ENCODE assay signal across 8 cellular contexts in the genomic region with DNA sequence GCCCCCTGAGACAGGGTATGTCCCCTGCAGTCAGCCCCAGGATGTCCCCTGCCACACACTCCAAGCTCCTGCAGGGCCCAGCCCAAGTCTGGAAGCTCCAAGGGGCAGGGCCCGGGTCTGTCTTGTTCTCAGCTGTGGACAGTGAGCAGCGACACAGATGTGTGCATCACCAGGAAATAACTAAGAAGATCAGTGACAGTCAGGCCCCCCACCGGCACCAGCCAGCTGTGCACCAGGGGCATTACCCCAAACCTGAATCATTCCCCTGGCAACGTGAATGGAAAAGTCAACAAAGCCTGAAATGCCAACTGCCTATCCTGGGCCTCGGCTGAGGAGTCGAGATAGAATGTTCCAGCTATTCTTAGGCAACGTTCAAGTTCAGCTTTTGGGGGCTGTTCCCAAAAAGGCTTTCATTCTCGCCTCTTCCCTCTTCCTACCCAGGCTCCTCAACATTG.
DNase-seq lines count a peak whose midpoint lies in the region; ATAC-seq and TF ChIP-seq lines count a peak whose summit lies in the region.

No MANE protein-coding gene starts in this region.

- peak; percentile 34 for ATAC-seq in activated CD8-positive, alpha-beta T cell treated with anti-CD3 and anti-CD28 coated beads for 36 hours
- ATAC-seq in left ventricle myocardium superior, result peak; percentile 62
- no peak for ATAC-seq in HG02852 (IDR thresholded peaks at IDR 0.05; ENCODE audit: unreplicated experiment)
- no peak for ATAC-seq in HG03097 (IDR thresholded peaks at IDR 0.05; ENCODE audit: low FRiP score, unreplicated experiment)

- POLR2A ChIA-PET in activated CD8-positive, alpha-beta T cell treated with anti-CD3 and anti-CD28 coated beads for 36 hours (lab: Charles Lee), result interaction anchor here (0.9 to 10.0 kb wide), 2 partner anchors 14 to 24 kb away, joined by 4 to 81 read pairs; no protein-coding TSS in a partner anchor

- no peak overlapping the region for H3K4me3 Mint-ChIP-seq in activated CD8-positive, alpha-beta T cell treated with anti-CD3 and anti-CD28 coated beads for 36 hours

- H3K36me3 ChIP-seq in suprapubic skin, result no peaks in the 10 kb centered on the region

- TF ChIP-seq POLR2A in suprapubic skin (IDR thresholded peaks at IDR 0.05), result no peak

- H3K9me3 ChIP-seq in suprapubic skin, result no peaks in the 10 kb centered on the region

- H3K9me3 Mint-ChIP-seq in activated CD8-positive, alpha-beta T cell treated with anti-CD3 and anti-CD28 coated beads for 36 hours, result no peaks in the 10 kb centered on the region

- peaks cover 76% of the 10 kb centered on the region for H3K36me3 Mint-ChIP-seq in activated CD8-positive, alpha-beta T cell treated with anti-CD3 and anti-CD28 coated beads for 36 hours (ENCODE audit: low read depth)

- H3K4me1 Mint-ChIP-seq in activated CD8-positive, alpha-beta T cell treated with anti-CD3 and anti-CD28 coated beads for 36 hours (ENCODE audit: low read depth), result peaks cover 68% of the 10 kb centered on the region

- WGBS in suprapubic skin, result 50% methylated on average over 7 of the region's 8 CpGs

- peaks cover 27% of the 10 kb centered on the region for H3K4me1 ChIP-seq in suprapubic skin

- H3K27ac Mint-ChIP-seq in activated CD8-positive, alpha-beta T cell treated with anti-CD3 and anti-CD28 coated beads for 36 hours, result peak overlapping the region; percentile 58

- H3K27me3 Mint-ChIP-seq in activated CD8-positive, alpha-beta T cell treated with anti-CD3 and anti-CD28 coated beads for 36 hours, result no peaks in the 10 kb centered on the region

- H3K27me3 ChIP-seq in suprapubic skin, result no peaks in the 10 kb centered on the region

- no peak for TF ChIP-seq CTCF in activated CD8-positive, alpha-beta T cell treated with anti-CD3 and anti-CD28 coated beads for 36 hours (IDR thresholded peaks at IDR 0.05)
- TF ChIP-seq CTCF in suprapubic skin (IDR thresholded peaks at IDR 0.05), result no peak

- intact Hi-C loops in activated CD8-positive, alpha-beta T cell treated with anti-CD3 and anti-CD28 coated beads for 36 hours (cut with micrococcal nuclease), result no loop called here
- intact Hi-C loops in left ventricle myocardium superior (cut with micrococcal nuclease), result no loop called here

- DNase-seq in SIG-M5 treated with dmso at 0.1 percent for 504 hours (lab: John Stamatoyannopoulos, UW; ENCODE audit: unreplicated experiment) (peak; percentile 72), SIG-M5 (lab: John Stamatoyannopoulos, UW) (no peak), left ventricle myocardium superior (no peak), suprapubic skin (ENCODE audit: low spot score in 2 of 2) (no peak)
- DNase-seq in activated CD8-positive, alpha-beta T cell treated with anti-CD3 and anti-CD28 coated beads for 36 hours, result peak; percentile 60
- DNase-seq in stimulated activated naive CD4-positive, alpha-beta T cell (lab: John Stamatoyannopoulos, UW), result no peak

- no peak for TF ChIP-seq EP300 in suprapubic skin (IDR thresholded peaks at IDR 0.05)

- peak overlapping the region; percentile 87 for H3K27ac ChIP-seq in suprapubic skin

- H3K4me3 ChIP-seq in suprapubic skin, result no peak overlapping the region

- CTCF ChIA-PET in activated CD8-positive, alpha-beta T cell treated with anti-CD3 and anti-CD28 coated beads for 36 hours (lab: Charles Lee), result interaction anchor here (1.4 to 2.1 kb wide), 2 partner anchors 16 to 65 kb away, joined by 4 to 7 read pairs; no protein-coding TSS in a partner anchor

Comparison
In these comparisons a context has a peak if more than half of its experiments do, and no peak if none do; other contexts are left out.
1. DNase-seq: peak in SIG-M5 treated with dmso at 0.1 percent for 504 hours (single experiment) and activated CD8-positive, alpha-beta T cell treated with anti-CD3 and anti-CD28 coated beads for 36 hours (single experiment); none in SIG-M5 (single experiment), left ventricle myocardium superior (single experiment), suprapubic skin (0 of 2) and stimulated activated naive CD4-positive, alpha-beta T cell (0 of 6).
2. ATAC-seq: peak in activated CD8-positive, alpha-beta T cell treated with anti-CD3 and anti-CD28 coated beads for 36 hours (single experiment) and left ventricle myocardium superior (single experiment); none in HG02852 (single experiment) and HG03097 (single experiment).